In genomic region chr20:58760881-58761280, GRCh38 we compare ENCODE assay signal across 22 cellular contexts.
A peak's percentile ranks its signal among the peaks of the same experiment; 100 is the strongest.
DNase-seq lines count a peak whose midpoint lies in the region; ATAC-seq and TF ChIP-seq lines count a peak whose summit lies in the region.
"Had no signal": no experiment of that assay in that cellular context is flagged by ENCODE, and none has a peak within 500 bp of the region (broad histone marks: within the 10 kb centered on the region; RNA-seq: fewer than 3 reads in every experiment).

No MANE protein-coding gene starts in this region.

- H3K4me1 Mint-ChIP-seq in activated CD4-positive, alpha-beta memory T cell treated with anti-CD3 and anti-CD28 coated beads, Interleukin-2, amount 10 ng/mL, durations not matched to agents 7 days and 5 days = no peaks in the 10 kb centered on the region
- H3K4me1 Mint-ChIP-seq in activated CD4-positive, alpha-beta memory T cell treated with anti-CD3 and anti-CD28 coated beads for 36 hours (ENCODE audit: low read depth) = no peaks in the 10 kb centered on the region
- H3K4me1 Mint-ChIP-seq: CD8-positive, alpha-beta memory T cell; T-cell had no signal

- ATAC-seq in upper lobe of right lung (peak; percentile 41), GM19023 (IDR thresholded peaks at IDR 0.05; ENCODE audit: unreplicated experiment) (no peak), GM21825 (IDR thresholded peaks at IDR 0.05; ENCODE audit: unreplicated experiment) (no peak), GM18858 (IDR thresholded peaks at IDR 0.05; ENCODE audit: unreplicated experiment) (no peak)
- ATAC-seq: Panc1, T-cell had no signal

- no peaks in the 10 kb centered on the region for H3K4me1 ChIP-seq in upper lobe of right lung
- H3K4me1 ChIP-seq: SJCRH30 had no signal

- no peaks in the 10 kb centered on the region for H3K9me3 Mint-ChIP-seq in activated CD4-positive, alpha-beta memory T cell treated with anti-CD3 and anti-CD28 coated beads, Interleukin-2, amount 10 ng/mL, durations not matched to agents 7 days and 5 days
- H3K9me3 Mint-ChIP-seq in activated CD4-positive, alpha-beta memory T cell treated with anti-CD3 and anti-CD28 coated beads for 36 hours = no peaks in the 10 kb centered on the region
- H3K9me3 Mint-ChIP-seq: CD8-positive, alpha-beta memory T cell; T-cell had no signal

- H3K36me3 ChIP-seq in upper lobe of right lung = no peaks in the 10 kb centered on the region
- H3K36me3 ChIP-seq: SJCRH30 had no signal

- peaks cover 20% of the 10 kb centered on the region for H3K27me3 Mint-ChIP-seq in activated CD4-positive, alpha-beta memory T cell treated with anti-CD3 and anti-CD28 coated beads, Interleukin-2, amount 10 ng/mL, durations not matched to agents 7 days and 5 days
- H3K27me3 Mint-ChIP-seq in activated CD4-positive, alpha-beta memory T cell treated with anti-CD3 and anti-CD28 coated beads for 36 hours = peaks cover 22% of the 10 kb centered on the region

- CTCF ChIA-PET in activated CD4-positive, alpha-beta memory T cell treated with anti-CD3 and anti-CD28 coated beads, Interleukin-2, amount 10 ng/mL, durations not matched to agents 7 days and 5 days (lab: Charles Lee) = no interaction called here
- CTCF ChIA-PET in activated CD4-positive, alpha-beta memory T cell treated with anti-CD3 and anti-CD28 coated beads for 36 hours (lab: Charles Lee) = interaction anchor here (1.0 kb wide), 1 partner anchor 92 kb away, joined by 3 read pairs; the partner anchor contains the start of gene GNAS

- H3K27ac Mint-ChIP-seq in activated CD4-positive, alpha-beta memory T cell treated with anti-CD3 and anti-CD28 coated beads, Interleukin-2, amount 10 ng/mL, durations not matched to agents 7 days and 5 days = no peak overlapping the region
- no peak overlapping the region for H3K27ac Mint-ChIP-seq in activated CD4-positive, alpha-beta memory T cell treated with anti-CD3 and anti-CD28 coated beads for 36 hours
- H3K27ac Mint-ChIP-seq: CD8-positive, alpha-beta memory T cell; T-cell had no signal

- H3K27me3 ChIP-seq in upper lobe of right lung = peaks cover 7% of the 10 kb centered on the region

- H3K4me3 Mint-ChIP-seq in activated CD4-positive, alpha-beta memory T cell treated with anti-CD3 and anti-CD28 coated beads, Interleukin-2, amount 10 ng/mL, durations not matched to agents 7 days and 5 days = no peak overlapping the region
- no peak overlapping the region for H3K4me3 Mint-ChIP-seq in activated CD4-positive, alpha-beta memory T cell treated with anti-CD3 and anti-CD28 coated beads for 36 hours
- H3K4me3 Mint-ChIP-seq: CD8-positive, alpha-beta memory T cell; T-cell had no signal

- POLR2A ChIA-PET in activated CD4-positive, alpha-beta memory T cell treated with anti-CD3 and anti-CD28 coated beads, Interleukin-2, amount 10 ng/mL, durations not matched to agents 7 days and 5 days (lab: Charles Lee) = no interaction called here
- POLR2A ChIA-PET in activated CD4-positive, alpha-beta memory T cell treated with anti-CD3 and anti-CD28 coated beads for 36 hours (lab: Charles Lee) = no interaction called here

- no peaks in the 10 kb centered on the region for H3K36me3 Mint-ChIP-seq in activated CD4-positive, alpha-beta memory T cell treated with anti-CD3 and anti-CD28 coated beads, Interleukin-2, amount 10 ng/mL, durations not matched to agents 7 days and 5 days (ENCODE audit: low read depth)
- H3K36me3 Mint-ChIP-seq in activated CD4-positive, alpha-beta memory T cell treated with anti-CD3 and anti-CD28 coated beads for 36 hours = no peaks in the 10 kb centered on the region
- H3K36me3 Mint-ChIP-seq: CD8-positive, alpha-beta memory T cell; T-cell had no signal

- peak; percentile 7 for DNase-seq in activated CD4-positive, alpha-beta memory T cell treated with anti-CD3 and anti-CD28 coated beads, Interleukin-2, amount 10 ng/mL, durations not matched to agents 7 days and 5 days
- DNase-seq in activated CD4-positive, alpha-beta memory T cell treated with anti-CD3 and anti-CD28 coated beads for 36 hours = no peak
- peak; percentile 51 for DNase-seq in NB4 (ENCODE audit: low read depth)
- DNase-seq in SIG-M5 treated with dmso at 0.1 percent for 504 hours (lab: John Stamatoyannopoulos, UW; ENCODE audit: unreplicated experiment) = peak; percentile 93
- no peak for DNase-seq in upper lobe of right lung
- DNase-seq: 8988T; C1 segment of cervical spinal cord; Calu3; CD8-positive, alpha-beta memory T cell; DMS153; Karpas-422; NCI-H1092 treated with DMSO at 0.1 percent for 48 hours; NCI-H146; NCI-H2029 treated with DMSO at 0.1 percent for 48 hours; NCI-H345; NCI-H524 treated with DMSO at 0.1 percent for 48 hours; SJCRH30; T-cell had no signal

- H3K27ac ChIP-seq in upper lobe of right lung = no peak overlapping the region
- H3K27ac ChIP-seq: SJCRH30 had no signal

- no peak overlapping the region for H3K4me3 ChIP-seq in NB4 (ENCODE audit: low read depth, low read length)
- no peak overlapping the region for H3K4me3 ChIP-seq in upper lobe of right lung
- H3K4me3 ChIP-seq: SJCRH30 had no signal

- H3K9me3 ChIP-seq in upper lobe of right lung = no peaks in the 10 kb centered on the region

- TF ChIP-seq CTCF in NB4 (IDR thresholded peaks at IDR 0.05; ENCODE audit: low read depth, low read length) (no peak), upper lobe of right lung (IDR thresholded peaks at IDR 0.05) (no peak)

- no peak for TF ChIP-seq POLR2A in NB4 (IDR thresholded peaks at IDR 0.05; ENCODE audit: extremely low read depth, insufficient read length)

- intact Hi-C loops in activated CD4-positive, alpha-beta memory T cell treated with anti-CD3 and anti-CD28 coated beads for 36 hours (cut with micrococcal nuclease) = no loop called here
- intact Hi-C loops in upper lobe of right lung (cut with DNase I) = no loop called here

Comparison
In these comparisons a context has a peak if more than half of its experiments do, and no peak if none do; other contexts are left out.
1. DNase-seq: peak in activated CD4-positive, alpha-beta memory T cell treated with anti-CD3 and anti-CD28 coated beads, Interleukin-2, amount 10 ng/mL, durations not matched to agents 7 days and 5 days (single experiment), NB4 (single experiment) and SIG-M5 treated with dmso at 0.1 percent for 504 hours (single experiment); none in activated CD4-positive, alpha-beta memory T cell treated with anti-CD3 and anti-CD28 coated beads for 36 hours (single experiment) and upper lobe of right lung (single experiment).